ENCODE assay signal across 8 cellular contexts in the genomic region with DNA sequence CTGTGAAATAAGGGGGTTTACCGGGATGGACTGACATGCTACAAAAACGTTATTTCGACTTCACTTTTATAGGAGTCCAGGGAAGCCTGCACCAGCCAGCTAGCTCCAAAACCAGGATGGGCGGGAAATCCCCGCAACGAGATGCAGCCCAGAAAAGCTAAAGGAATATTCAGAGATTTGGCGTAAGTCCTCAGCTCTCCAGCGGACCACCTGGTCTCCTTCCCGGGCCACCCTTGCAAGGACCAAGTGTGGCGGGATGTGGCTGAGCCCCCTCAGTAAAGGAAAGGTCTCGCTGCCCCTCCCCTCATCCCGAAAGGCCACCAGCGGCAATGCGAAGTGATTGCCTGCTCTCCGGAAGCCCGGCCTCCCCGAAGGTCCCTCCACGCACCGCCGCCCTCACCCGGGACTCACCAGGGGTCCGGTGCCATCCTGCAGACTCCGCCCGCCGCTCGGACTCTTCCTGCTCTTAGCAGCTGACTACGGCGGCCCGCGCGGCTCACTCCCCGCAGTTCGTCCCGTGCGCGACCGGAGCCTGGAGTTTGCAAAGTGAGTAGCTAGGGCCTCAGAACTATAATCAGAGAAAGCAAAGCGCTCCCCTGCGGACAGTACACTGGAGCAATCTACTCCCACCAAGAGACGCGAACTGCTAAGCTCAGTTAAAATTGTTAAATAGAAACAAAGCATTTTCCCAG. TPM values are rescaled to one million over a fixed set of nuclear protein-coding genes. Genes with fewer than 3 reads are reported as not detected.
A peak's percentile ranks its signal among the peaks of the same experiment; 100 is the strongest.
DNase-seq lines count a peak whose midpoint lies in the region; ATAC-seq and TF ChIP-seq lines count a peak whose summit lies in the region.

A gene with protein sequence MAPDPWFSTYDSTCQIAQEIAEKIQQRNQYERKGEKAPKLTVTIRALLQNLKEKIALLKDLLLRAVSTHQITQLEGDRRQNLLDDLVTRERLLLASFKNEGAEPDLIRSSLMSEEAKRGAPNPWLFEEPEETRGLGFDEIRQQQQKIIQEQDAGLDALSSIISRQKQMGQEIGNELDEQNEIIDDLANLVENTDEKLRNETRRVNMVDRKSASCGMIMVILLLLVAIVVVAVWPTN (minus strand): TSS at position 440 of the 692 bp plus-strand sequence. CDS start 12 bp downstream, at position 428.

- POLR2A ChIA-PET in activated CD4-positive, alpha-beta memory T cell treated with anti-CD3 and anti-CD28 coated beads, Interleukin-2, amount 10 ng/mL, durations not matched to agents 7 days and 5 days (lab: Charles Lee) = interaction anchor here (0.9 to 1.0 kb wide), 2 partner anchors 9 to 10 kb away, joined by 4 read pairs; no protein-coding TSS in a partner anchor

- H3K27ac ChIP-seq in lower lobe of right lung = peak within 1 kb of the TSS; percentile 64

- peaks cover 4% of the 10 kb centered on the region for H3K36me3 Mint-ChIP-seq in activated CD4-positive, alpha-beta memory T cell treated with anti-CD3 and anti-CD28 coated beads, Interleukin-2, amount 10 ng/mL, durations not matched to agents 7 days and 5 days (ENCODE audit: low read depth)

- H3K4me3 Mint-ChIP-seq in activated CD4-positive, alpha-beta memory T cell treated with anti-CD3 and anti-CD28 coated beads, Interleukin-2, amount 10 ng/mL, durations not matched to agents 7 days and 5 days = peak within 1 kb of the TSS; percentile 96

- TF ChIP-seq CTCF in lower lobe of right lung (IDR thresholded peaks at IDR 0.05) = peak; percentile 16

- H3K27me3 ChIP-seq in lower lobe of right lung (ENCODE audit: low read depth) = no peaks in the 10 kb centered on the region

- peak within 1 kb of the TSS; percentile 65 for H3K27ac Mint-ChIP-seq in activated CD4-positive, alpha-beta memory T cell treated with anti-CD3 and anti-CD28 coated beads, Interleukin-2, amount 10 ng/mL, durations not matched to agents 7 days and 5 days

- DNase-seq in AG08396 (ENCODE audit: low spot score) (peak; percentile 86), NCI-H774 (lab: John Stamatoyannopoulos, UW) (peak; percentile 13), ecto neural progenitor cell (ENCODE audit: low spot score) (peak; percentile 97), lower lobe of right lung (peak; percentile 97)
- DNase-seq in activated CD4-positive, alpha-beta memory T cell treated with anti-CD3 and anti-CD28 coated beads, Interleukin-2, amount 10 ng/mL, durations not matched to agents 7 days and 5 days = peak; percentile 88
- DNase-seq in stimulated activated CD4-positive, alpha-beta T cell treated with anti-CD3 and anti-CD28 coated beads, TNF-alpha, amount 100 ng/mL, for 1 hour (ENCODE audit: low read depth in 3 of 3, low spot score in 1 of 3) = peak; percentile 29 to 78 (median 51)

- CTCF ChIA-PET in activated CD4-positive, alpha-beta memory T cell treated with anti-CD3 and anti-CD28 coated beads, Interleukin-2, amount 10 ng/mL, durations not matched to agents 7 days and 5 days (lab: Charles Lee) = interaction anchor here (1.0 to 3.3 kb wide), 11 partner anchors 8 to 580 kb away, joined by 3 to 19 read pairs (median 4); no protein-coding TSS in a partner anchor

- H3K4me3 ChIP-seq in lower lobe of right lung = peak within 1 kb of the TSS; percentile 81

- peak; percentile 83 for ATAC-seq in GM18907 (IDR thresholded peaks at IDR 0.05; ENCODE audit: unreplicated experiment)
- peak; percentile 81 for ATAC-seq in HG03196 (IDR thresholded peaks at IDR 0.05; ENCODE audit: unreplicated experiment)
- ATAC-seq in lower lobe of right lung = peak; percentile 96

- H3K36me3 ChIP-seq in lower lobe of right lung = peaks cover 3% of the 10 kb centered on the region

- H3K9me3 ChIP-seq in lower lobe of right lung = no peaks in the 10 kb centered on the region

- H3K9me3 Mint-ChIP-seq in activated CD4-positive, alpha-beta memory T cell treated with anti-CD3 and anti-CD28 coated beads, Interleukin-2, amount 10 ng/mL, durations not matched to agents 7 days and 5 days = no peaks in the 10 kb centered on the region

- peaks cover 25% of the 10 kb centered on the region for H3K4me1 Mint-ChIP-seq in activated CD4-positive, alpha-beta memory T cell treated with anti-CD3 and anti-CD28 coated beads, Interleukin-2, amount 10 ng/mL, durations not matched to agents 7 days and 5 days

- H3K27me3 Mint-ChIP-seq in activated CD4-positive, alpha-beta memory T cell treated with anti-CD3 and anti-CD28 coated beads, Interleukin-2, amount 10 ng/mL, durations not matched to agents 7 days and 5 days = no peaks in the 10 kb centered on the region

- peaks cover 38% of the 10 kb centered on the region for H3K4me1 ChIP-seq in lower lobe of right lung

- intact Hi-C loops in lower lobe of right lung (cut with DNase I) = no loop called here

RNA-seq across cellular contexts. Expression of the gene that starts here (rescaled TPM):
- total RNA-seq in activated CD4-positive, alpha-beta memory T cell treated with anti-CD3 and anti-CD28 coated beads, Interleukin-2, amount 10 ng/mL, durations not matched to agents 7 days and 5 days = 10 to 100 TPM; 76.6 to 76.7 TPM
- total RNA-seq in lower lobe of right lung = 57.8 TPM

Comparison
In these comparisons a context has a peak if more than half of its experiments do, and no peak if none do; other contexts are left out.
1. Peak in every context shown above with its lines: DNase-seq, ATAC-seq, H3K4me3 ChIP-seq and H3K27ac ChIP-seq.
2. DNase-seq: peak in every context shown above with its lines; median percentile 97 in ecto neural progenitor cell; 97 in lower lobe of right lung; 88 in activated CD4-positive, alpha-beta memory T cell treated with anti-CD3 and anti-CD28 coated beads, Interleukin-2, amount 10 ng/mL, durations not matched to agents 7 days and 5 days; 86 in AG08396; 51 in stimulated activated CD4-positive, alpha-beta T cell treated with anti-CD3 and anti-CD28 coated beads, TNF-alpha, amount 100 ng/mL, for 1 hour; 13 in NCI-H774.